Comparison of ENCODE assay signal across 16 cellular contexts in the genomic region with DNA sequence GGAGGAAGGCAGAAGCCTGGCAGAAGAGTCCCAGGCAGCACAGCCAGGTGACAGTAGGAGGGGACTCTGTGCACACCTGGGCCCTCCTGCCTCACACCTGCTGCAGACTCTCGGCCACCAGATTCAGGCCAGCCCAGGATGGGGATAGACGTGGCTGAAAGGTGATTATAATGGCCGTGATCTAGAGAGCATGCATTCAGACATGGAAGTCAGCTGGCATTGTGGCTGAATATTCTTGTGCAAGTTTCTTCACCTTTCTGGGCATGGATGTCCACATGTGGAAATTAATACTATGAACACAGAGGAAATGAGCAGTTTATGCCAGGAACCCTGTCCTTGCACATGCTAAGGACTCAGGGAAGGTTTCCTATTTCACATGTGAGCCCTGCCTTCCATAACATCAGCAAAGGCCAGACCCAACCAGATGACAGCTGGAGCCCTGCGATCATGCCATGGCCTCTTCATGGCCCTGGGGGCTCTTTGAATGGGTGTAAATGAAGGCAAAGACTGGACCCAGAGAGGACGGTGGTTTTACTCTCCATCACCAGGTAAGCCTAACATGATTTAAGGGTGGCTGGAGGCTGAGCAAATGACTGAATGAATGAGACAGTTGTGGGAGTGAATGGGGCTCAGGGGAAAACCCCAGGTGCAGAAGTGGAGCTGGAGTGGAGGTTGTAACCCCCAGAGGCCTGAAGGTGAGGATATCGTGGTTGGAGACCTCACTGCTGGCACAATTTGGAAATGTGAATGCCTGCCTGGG. TPM values are rescaled to one million over a fixed set of nuclear protein-coding genes. Genes with fewer than 3 reads are reported as not detected.
DNase-seq lines count a peak whose midpoint lies in the region; ATAC-seq and TF ChIP-seq lines count a peak whose summit lies in the region.
"Had no signal": no experiment of that assay in that cellular context is flagged by ENCODE, and none has a peak within 500 bp of the region (broad histone marks: within the 10 kb centered on the region; RNA-seq: fewer than 3 reads in every experiment).

No MANE protein-coding gene starts in this region.

- intact Hi-C loops in cardiac septum (cut with DNase I): no loop called here
- intact Hi-C loops in right cardiac atrium (cut with DNase I): no loop called here
- intact Hi-C loops in mammary epithelial cell (cut with micrococcal nuclease): no loop called here

- no peaks in the 10 kb centered on the region for H3K79me2 ChIP-seq in mammary epithelial cell (ENCODE audit: insufficient read depth, low read length)

- no peak overlapping the region for H3K4me3 ChIP-seq in right cardiac atrium (ENCODE audit: low read length)
- no peak overlapping the region for H3K4me3 ChIP-seq in mammary epithelial cell (replicated peaks in 1 of 3; ENCODE audit: insufficient read depth in 1 of 3, low read depth in 2 of 3, low read length in 3 of 3)
- H3K4me3 ChIP-seq: HAP-1 had no signal

- H3K27me3 ChIP-seq in right cardiac atrium (ENCODE audit: control insufficient read depth, insufficient read depth) (no peaks in the 10 kb centered on the region), mammary epithelial cell (ENCODE audit: insufficient read depth, low read length) (no peaks in the 10 kb centered on the region)

- H3K4me1 ChIP-seq in right cardiac atrium (ENCODE audit: control insufficient read depth, insufficient read depth, low read length): no peaks in the 10 kb centered on the region
- H3K4me1 ChIP-seq in mammary epithelial cell (ENCODE audit: insufficient read depth, low read length): peaks cover 14% of the 10 kb centered on the region
- H3K4me1 ChIP-seq: BE2C, Caco-2, HAP-1 had no signal

- in situ Hi-C loops in mammary epithelial cell (cut with MboI; ENCODE audit: low sequenced_read_pairs in 2 of 2): no loop called here

- H3K27ac ChIP-seq in right cardiac atrium (ENCODE audit: low read length): no peak overlapping the region
- no peak overlapping the region for H3K27ac ChIP-seq in mammary epithelial cell (ENCODE audit: insufficient read depth, low read depth, low read length)
- H3K27ac ChIP-seq: C4-2B had no signal

- H3K36me3 ChIP-seq in mammary epithelial cell (ENCODE audit: insufficient read depth, low read length): no peaks in the 10 kb centered on the region
- H3K36me3 ChIP-seq: BE2C, HAP-1 had no signal

- no peak overlapping the region for H3K4me2 ChIP-seq in mammary epithelial cell (ENCODE audit: insufficient read depth, low read depth, low read length)

- DNase-seq in cardiac septum (ENCODE audit: low spot score) (peak; percentile 14), right cardiac atrium (no peak), NCI-H146 treated with DMSO at 0.1 percent for 48 hours (lab: John Stamatoyannopoulos, UW; ENCODE audit: unreplicated experiment) (peak; percentile 26), mesenteric fat pad (ENCODE audit: low spot score) (peak; percentile 62), NCI-H2196 (lab: John Stamatoyannopoulos, UW; ENCODE audit: unreplicated experiment) (no peak), mammary epithelial cell (no peak)
- DNase-seq: BE2C; Caco-2; CD8-positive, alpha-beta T cell; DND-41; GDM1; IMR-90 had no signal

- no peak overlapping the region for H2AFZ ChIP-seq in mammary epithelial cell (ENCODE audit: low read depth, low read length)

- WGBS in right cardiac atrium: 83% methylated on average over 6 of the region's 6 CpGs
- 98% methylated on average over 6 of the region's 6 CpGs for WGBS in mammary epithelial cell (ENCODE audit: low coverage, missing lambda C conversion rate)

- TF ChIP-seq CTCF in mammary epithelial cell (conservative IDR thresholded peaks at IDR 0.05 in 1 of 2, IDR thresholded peaks at IDR 0.05 in 1 of 2; ENCODE audit: extremely low read depth in 1 of 2, insufficient read depth in 1 of 2, low read depth in 1 of 2, low read length in 2 of 2): no peak

- CTCF ChIA-PET in mammary epithelial cell (lab: Charles Lee; ENCODE audit: low non-redundant PET): no interaction called here

- dilution Hi-C loops in mammary epithelial cell (cut with HindIII; ENCODE audit: low sequenced_read_pairs): no loop called here

- ATAC-seq in right cardiac atrium (no peak), HG02938 (IDR thresholded peaks at IDR 0.05; ENCODE audit: unreplicated experiment) (no peak)
- ATAC-seq: CD8-positive, alpha-beta T cell had no signal

- no peak overlapping the region for H3K9ac ChIP-seq in mammary epithelial cell (ENCODE audit: insufficient read depth, low read length)

- BruUV-seq in mammary epithelial cell (replicated peaks; lab: Mats Ljungman, UMichigan): no TSS peak

- no peaks in the 10 kb centered on the region for H4K20me1 ChIP-seq in mammary epithelial cell (ENCODE audit: insufficient read depth, low read length)

- H3K9me3 ChIP-seq in right cardiac atrium (ENCODE audit: control insufficient read depth, low read length) (no peaks in the 10 kb centered on the region), mammary epithelial cell (replicated peaks; ENCODE audit: insufficient read depth, low read length) (no peaks in the 10 kb centered on the region)
- H3K9me3 ChIP-seq: BE2C, Caco-2, HAP-1 had no signal

RNA-seq across cellular contexts. Expression of a gene that starts 2.7 kb away (rescaled TPM):
- total RNA-seq in cardiac septum (not detected), right cardiac atrium (not detected), mesenteric fat pad (not detected), mammary epithelial cell (1 to 10 TPM; 1.0 to 2.6 TPM)
- polyA plus RNA-seq in right cardiac atrium (not detected), mammary epithelial cell (3.3 TPM)
- not detected for polyA minus RNA-seq in mammary epithelial cell
- total RNA-seq: Caco-2; CD8-positive, alpha-beta T cell; H1; IMR-90 had no signal
- polyA plus RNA-seq: H1, IMR-90 had no signal

RNA-seq across cellular contexts. Expression of a gene that starts 40.9 kb away (rescaled TPM):
- total RNA-seq in cardiac septum (0.57 TPM), right cardiac atrium (1 to 10 TPM; 1.1 to 2.4 (median 1.5) TPM), mesenteric fat pad (3.0 TPM), mammary epithelial cell (10 to 100 TPM; 14.5 to 28.5 TPM)
- polyA plus RNA-seq in right cardiac atrium (0.43 TPM), mammary epithelial cell (19.6 TPM)
- 22.9 TPM for polyA minus RNA-seq in mammary epithelial cell

Comparison
In these comparisons a context has a peak if more than half of its experiments do, and no peak if none do; other contexts are left out.
1. DNase-seq: peak in cardiac septum (single experiment), NCI-H146 treated with DMSO at 0.1 percent for 48 hours (single experiment) and mesenteric fat pad (single experiment); none in right cardiac atrium (0 of 3), NCI-H2196 (single experiment) and mammary epithelial cell (single experiment).